In the genomic region with DNA sequence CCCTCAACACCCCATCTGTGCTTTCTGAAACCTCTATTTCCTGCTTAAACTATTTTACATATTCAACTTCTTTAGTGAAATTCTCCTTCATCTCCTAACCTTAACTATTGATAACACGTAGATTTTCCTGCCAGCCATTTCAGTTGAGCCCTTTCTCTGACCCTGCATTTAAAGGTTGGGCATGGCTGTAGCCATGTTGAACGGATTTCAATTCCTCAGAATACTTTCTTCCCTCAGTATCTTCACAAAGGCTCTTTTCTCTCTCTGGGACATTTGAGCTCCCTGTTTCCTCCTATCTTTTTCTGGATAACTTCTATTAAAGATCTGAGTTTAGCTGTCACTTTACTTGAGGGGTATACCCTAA, we compare ENCODE assay signal across 1 cellular context.
TF ChIP-seq lines count a peak whose summit lies in the region.

No MANE protein-coding gene starts in this region.

TF ChIP-seq in K562, 482 proteins besides CTCF, POLR2A, EP300 and RAD21:
- TF ChIP-seq, protein P1, sequence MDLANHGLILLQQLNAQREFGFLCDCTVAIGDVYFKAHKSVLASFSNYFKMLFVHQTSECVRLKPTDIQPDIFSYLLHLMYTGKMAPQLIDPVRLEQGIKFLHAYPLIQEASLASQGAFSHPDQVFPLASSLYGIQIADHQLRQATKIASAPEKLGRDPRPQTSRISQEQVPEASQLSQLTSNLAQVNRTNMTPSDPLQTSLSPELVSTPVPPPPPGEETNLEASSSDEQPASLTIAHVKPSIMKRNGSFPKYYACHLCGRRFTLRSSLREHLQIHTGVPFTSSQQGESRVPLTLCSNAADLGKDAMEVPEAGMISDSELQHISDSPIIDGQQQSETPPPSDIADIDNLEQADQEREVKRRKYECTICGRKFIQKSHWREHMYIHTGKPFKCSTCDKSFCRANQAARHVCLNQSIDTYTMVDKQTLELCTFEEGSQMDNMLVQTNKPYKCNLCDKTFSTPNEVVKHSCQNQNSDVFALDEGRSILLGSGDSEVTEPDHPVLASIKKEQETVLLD (IDR thresholded peaks at IDR 0.05): no peak
